8 cellular contexts compared by ENCODE assay signal in the genomic region with DNA sequence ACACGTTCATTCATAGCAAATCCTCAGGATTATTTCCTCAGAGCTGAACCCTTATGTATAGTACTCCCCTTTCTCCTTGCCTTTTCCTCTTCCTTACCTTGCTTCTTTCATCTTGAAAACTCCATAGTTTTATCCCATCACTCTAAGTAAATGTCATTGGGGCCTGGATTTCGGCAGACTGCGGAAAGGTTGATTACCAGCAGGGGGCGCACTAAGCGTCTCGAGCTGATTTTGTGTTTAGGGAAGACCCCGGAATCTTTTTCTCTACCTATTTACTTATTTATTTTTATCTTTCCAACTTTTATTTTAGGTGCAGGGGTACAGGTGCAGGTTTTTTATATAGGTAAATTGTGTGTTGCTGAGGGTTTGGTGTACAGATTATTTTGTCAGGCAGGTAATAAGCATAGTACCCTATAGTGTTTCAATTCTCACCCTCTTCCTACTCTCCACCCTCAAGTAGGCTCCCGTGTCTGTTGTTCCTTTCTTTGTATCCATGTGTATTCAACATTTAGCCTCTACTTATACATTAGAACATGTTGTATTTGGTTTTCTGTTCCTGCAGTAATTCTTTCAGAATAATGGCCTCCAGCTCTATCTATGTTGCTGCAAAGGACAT. TPM values are rescaled to one million over a fixed set of nuclear protein-coding genes. Genes with fewer than 3 reads are reported as not detected.
A peak's percentile ranks its signal among the peaks of the same experiment; 100 is the strongest.
DNase-seq lines count a peak whose midpoint lies in the region; ATAC-seq and TF ChIP-seq lines count a peak whose summit lies in the region.

No MANE protein-coding gene starts in this region.

- no peak for ATAC-seq in naive B cell (ENCODE audit: low read depth in 2 of 2)
- no peak for ATAC-seq in HG02678 (IDR thresholded peaks at IDR 0.05; ENCODE audit: unreplicated experiment)
- ATAC-seq in HG03135 (IDR thresholded peaks at IDR 0.05; ENCODE audit: unreplicated experiment), result no peak
- no peak for ATAC-seq in GM18520 (IDR thresholded peaks at IDR 0.05; ENCODE audit: unreplicated experiment)

- no peak overlapping the region for H2BK120ac ChIP-seq in H9 (ENCODE audit: low read depth, low read length, poor library complexity, severe bottlenecking)

- WGBS in H9 (ENCODE audit: extremely low coverage, insufficient read length, low lambda C conversion rate), result no CpG with 5 or more reads among the region's 8 CpGs

- H3K9me3 Mint-ChIP-seq in H9 (no peaks in the 10 kb centered on the region), naive B cell (no peaks in the 10 kb centered on the region)

- no peak overlapping the region for H3K4me2 ChIP-seq in H9 (ENCODE audit: insufficient read depth, insufficient read length, low read length)

- no peak overlapping the region for H3K18ac ChIP-seq in H9 (ENCODE audit: insufficient read length, low read depth, low read length)

- H3T11ph ChIP-seq in H9 (ENCODE audit: low read length), result no peak overlapping the region

- H3K36me3 Mint-ChIP-seq in H9 (ENCODE audit: insufficient read depth in 1 of 3, low read depth in 3 of 3) (peaks cover 0 to under 1% (median 0%) of the 10 kb centered on the region in 3 experiments; a peak in 4 of 7 replicates), naive B cell (no peaks in the 10 kb centered on the region)

- no peak overlapping the region for H2AK5ac ChIP-seq in H9 (ENCODE audit: insufficient read length, low read length)

- no peaks in the 10 kb centered on the region for H3K23me2 ChIP-seq in H9 (ENCODE audit: insufficient read length, low read depth, low read length, poor library complexity, severe bottlenecking)

- H2BK20ac ChIP-seq in H9 (ENCODE audit: low read depth, low read length, poor library complexity, severe bottlenecking), result no peak overlapping the region

- H3K27me3 ChIP-seq in H9 (ENCODE audit: insufficient read depth, low read length), result no peaks in the 10 kb centered on the region

- H3K27me3 Mint-ChIP-seq in H9 (ENCODE audit: low read depth) (0 out of 2 replicates have a peak, but pooled peaks cover 2% of the 10 kb centered on the region), naive B cell (no peaks in the 10 kb centered on the region)

- no peak overlapping the region for H3K4ac ChIP-seq in H9 (ENCODE audit: low read depth, low read length)

- no peak overlapping the region for H4K91ac ChIP-seq in H9 (ENCODE audit: insufficient read length, low read depth, low read length)

- no peak overlapping the region for H2BK5ac ChIP-seq in H9 (ENCODE audit: insufficient read length, low read length)

- H3K4me1 Mint-ChIP-seq in H9 (peaks cover 13 to 14% of the 10 kb centered on the region in 2 experiments; a peak in 3 of 4 replicates), naive B cell (peaks cover 12 to 44% (median 19%) of the 10 kb centered on the region in 3 donors)

- peak; percentile 96 for TF ChIP-seq CTCF in C4-2B (conservative IDR thresholded peaks at IDR 0.05)
- peak; percentile 92 for TF ChIP-seq CTCF in H9 (conservative IDR thresholded peaks at IDR 0.05)

- no peaks in the 10 kb centered on the region for H3K4me1 ChIP-seq in H9 (ENCODE audit: insufficient read depth, low read length)

- no peak overlapping the region for H4K8ac ChIP-seq in H9 (replicated peaks; ENCODE audit: insufficient read length, low read depth, low read length)

- no peak overlapping the region for H3K14ac ChIP-seq in H9 (ENCODE audit: insufficient read depth, low read length)

- no peaks in the 10 kb centered on the region for H4K20me1 ChIP-seq in H9 (ENCODE audit: control insufficient read depth, insufficient read depth, insufficient read length)

- H2AFZ ChIP-seq in H9 (ENCODE audit: low read length), result no peak overlapping the region

- no peak overlapping the region for H3K56ac ChIP-seq in H9 (ENCODE audit: insufficient read length, low read depth, low read length)

- H3K9ac ChIP-seq in H9 (ENCODE audit: extremely low read depth, insufficient read length, low read length), result no peak overlapping the region

- H3K27ac Mint-ChIP-seq in H9 (no peak overlapping the region), naive B cell (peak overlapping the region in 3 of 6 donors; percentile 45 to 72 (median 55))

- no peak overlapping the region for H3K27ac ChIP-seq in C4-2B
- H3K27ac ChIP-seq in H9 (ENCODE audit: insufficient read length, low read depth, low read length), result no peak overlapping the region

- H3K79me2 ChIP-seq in H9 (ENCODE audit: insufficient read depth, low read length), result no peaks in the 10 kb centered on the region

- H2BK12ac ChIP-seq in H9 (ENCODE audit: insufficient read length, low read depth, low read length), result no peak overlapping the region

- DNase-seq in H9, result peak; percentile 54
- DNase-seq in T follicular helper cell (ENCODE audit: low read depth), result peak; percentile 4
- peak; percentile 73 for DNase-seq in dermis blood vessel endothelial cell
- DNase-seq in naive B cell, result peak; percentile 26

- no peaks in the 10 kb centered on the region for H3K9me3 ChIP-seq in H9 (ENCODE audit: control insufficient read depth, low read depth, low read length)

- H2BK15ac ChIP-seq in H9 (ENCODE audit: low read depth, low read length), result no peak overlapping the region

- H3K4me3 Mint-ChIP-seq in H9 (no peak overlapping the region), naive B cell (peak overlapping the region in 2 of 8 donors; percentile 2 to 12)

- H4K5ac ChIP-seq in H9 (ENCODE audit: insufficient read length, low read depth, low read length), result no peak overlapping the region

- H3K23ac ChIP-seq in H9 (ENCODE audit: insufficient read length, low read depth, low read length), result no peak overlapping the region

- no peaks in the 10 kb centered on the region for H3K79me1 ChIP-seq in H9 (ENCODE audit: insufficient read depth, low read depth, low read length, poor library complexity, severe bottlenecking)

RNA-seq across cellular contexts. Expression of a gene that starts 11.4 kb away (rescaled TPM):
- total RNA-seq in H9 (2021) (33.7 and 41.2 TPM in 2 replicates), dermis blood vessel endothelial cell (1.9 and 3.9 TPM in 2 replicates)
- polyA plus RNA-seq in naive B cell (ENCODE audit: low read depth in 6 of 6), result under 1 TPM in 4 of 6 donors, not detected in 2; 0.19 to 0.91 (median 0.32) TPM

RNA-seq across cellular contexts. Expression of a gene that starts 27.2 kb away (rescaled TPM):
- 4.2 and 7.7 TPM in 2 replicates for total RNA-seq in H9 (2021)
- total RNA-seq in dermis blood vessel endothelial cell, result 11.0 and 23.5 TPM in 2 replicates
- 10 to 100 TPM in 2 of 6 donors, 1 to 10 TPM in 4; 2.4 to 23.7 (median 4.0) TPM for polyA plus RNA-seq in naive B cell (ENCODE audit: low read depth in 6 of 6)

Comparison
In these comparisons a context has a peak if more than half of its experiments do, and no peak if none do; other contexts are left out.
1. DNase-seq: peak in every context shown above with its lines; median percentile 73 in dermis blood vessel endothelial cell; 54 in H9; 26 in naive B cell; 4 in T follicular helper cell.